In the genomic region with DNA sequence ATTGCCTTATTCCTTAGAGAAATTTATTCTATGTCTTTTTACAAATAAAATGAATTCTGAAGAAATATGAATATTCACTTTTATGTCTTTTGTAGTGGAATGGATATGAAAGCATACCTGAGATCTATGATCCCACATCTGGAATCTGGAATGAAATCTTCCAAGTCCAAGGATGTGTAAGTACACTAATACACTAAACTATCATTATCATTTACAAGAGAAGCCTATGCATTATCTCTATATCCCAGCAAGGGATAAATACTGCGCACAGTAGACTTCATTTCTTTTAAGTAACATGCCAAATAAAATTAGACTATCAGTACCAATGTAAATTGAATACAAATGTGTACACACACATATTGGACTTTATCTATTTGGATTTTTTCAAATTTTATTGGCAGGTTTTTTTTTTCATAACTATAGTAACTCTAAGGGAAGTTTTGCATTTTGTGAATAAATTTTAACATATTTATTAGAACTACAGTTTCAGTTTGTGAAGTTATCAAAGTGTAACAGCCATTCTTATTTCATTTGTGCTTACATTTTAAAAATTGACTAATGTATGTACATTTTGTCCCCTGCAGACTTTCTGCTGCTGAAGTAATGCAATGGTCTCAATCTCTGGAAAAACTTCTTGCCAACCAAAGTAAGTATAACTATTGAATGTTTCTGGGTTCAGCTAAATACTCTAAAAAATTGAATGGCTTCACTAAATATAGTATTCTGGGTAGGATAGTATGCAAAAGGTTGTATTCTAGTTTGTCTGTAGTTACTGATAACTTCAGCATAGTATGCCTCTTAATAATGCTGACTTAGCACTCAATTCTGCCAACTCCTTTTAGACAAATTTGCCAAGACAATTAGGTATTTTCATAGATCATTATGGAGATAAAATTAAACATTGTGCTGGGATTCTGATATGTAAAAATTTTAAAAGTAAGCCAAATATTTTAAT, we compare ENCODE assay signal across 12 cellular contexts. TPM values are rescaled to one million over a fixed set of nuclear protein-coding genes. Genes with fewer than 3 reads are reported as not detected.
DNase-seq lines count a peak whose midpoint lies in the region; TF ChIP-seq lines count a peak whose summit lies in the region.
"Had no signal": no experiment of that assay in that cellular context is flagged by ENCODE, and none has a peak within 500 bp of the region (broad histone marks: within the 10 kb centered on the region; RNA-seq: fewer than 3 reads in every experiment).

No MANE protein-coding gene starts in this region.

- H3K36me3 ChIP-seq in mucosa of stomach (ENCODE audit: control insufficient read depth, insufficient read depth, low read length) = no peaks in the 10 kb centered on the region
- H3K36me3 ChIP-seq: WERI-Rb-1 had no signal

- no peaks in the 10 kb centered on the region for H3K9me3 Mint-ChIP-seq in activated T-helper 2 cell treated with anti-CD3 and anti-CD28 coated beads, Interferon-gamma antibody, Interleukin-2, Interleukin-4, amounts not matched to agents 10 μg/mL and 5 μg/mL and 100 μg/mL, durations not matched to agents 14 hours and 24 hours and 36 hours

- H3K27me3 Mint-ChIP-seq in activated T-helper 2 cell treated with anti-CD3 and anti-CD28 coated beads, Interferon-gamma antibody, Interleukin-2, Interleukin-4, amounts not matched to agents 10 μg/mL and 5 μg/mL and 100 μg/mL, durations not matched to agents 14 hours and 24 hours and 36 hours (ENCODE audit: low read depth) = peaks cover 2% of the 10 kb centered on the region

- H3K27me3 ChIP-seq in mucosa of stomach (ENCODE audit: control insufficient read depth, insufficient read depth, low read length) = no peaks in the 10 kb centered on the region

- H3K4me1 Mint-ChIP-seq in activated T-helper 2 cell treated with anti-CD3 and anti-CD28 coated beads, Interferon-gamma antibody, Interleukin-2, Interleukin-4, amounts not matched to agents 10 μg/mL and 5 μg/mL and 100 μg/mL, durations not matched to agents 14 hours and 24 hours and 36 hours (ENCODE audit: low read depth) = peaks cover 73% of the 10 kb centered on the region

- no peaks in the 10 kb centered on the region for H3K4me1 ChIP-seq in mucosa of stomach (ENCODE audit: control insufficient read depth, insufficient read depth, low read length)
- H3K4me1 ChIP-seq: parathyroid adenoma had no signal

- intact Hi-C loops in activated T-helper 2 cell treated with anti-CD3 and anti-CD28 coated beads, Interferon-gamma antibody, Interleukin-2, Interleukin-4, amounts not matched to agents 10 μg/mL and 5 μg/mL and 100 μg/mL, durations not matched to agents 14 hours and 24 hours and 36 hours (cut with micrococcal nuclease) = no loop called here

- H3K36me3 Mint-ChIP-seq in activated T-helper 2 cell treated with anti-CD3 and anti-CD28 coated beads, Interferon-gamma antibody, Interleukin-2, Interleukin-4, amounts not matched to agents 10 μg/mL and 5 μg/mL and 100 μg/mL, durations not matched to agents 14 hours and 24 hours and 36 hours (ENCODE audit: low read depth) = peaks cover 25% of the 10 kb centered on the region

- H3K9ac ChIP-seq in mucosa of stomach (ENCODE audit: low read length) = peak overlapping the region; percentile 3
- H3K9ac ChIP-seq: parathyroid adenoma had no signal

- H3K27ac Mint-ChIP-seq in activated T-helper 2 cell treated with anti-CD3 and anti-CD28 coated beads, Interferon-gamma antibody, Interleukin-2, Interleukin-4, amounts not matched to agents 10 μg/mL and 5 μg/mL and 100 μg/mL, durations not matched to agents 14 hours and 24 hours and 36 hours = no peak overlapping the region

- DNase-seq in GM12864 (ENCODE audit: low read depth) (no peak), NCI-H524 (lab: John Stamatoyannopoulos, UW) (no peak), NCI-H1417 (lab: John Stamatoyannopoulos, UW) (no peak), foreskin fibroblast (no peak)
- DNase-seq in activated T-helper 2 cell treated with anti-CD3 and anti-CD28 coated beads, Interferon-gamma antibody, Interleukin-2, Interleukin-4, amounts not matched to agents 10 μg/mL and 5 μg/mL and 100 μg/mL, durations not matched to agents 14 hours and 24 hours and 36 hours (ENCODE audit: low spot score) = no peak
- no peak for DNase-seq in activated effector memory CD4-positive, alpha-beta T cell treated with anti-CD3 and anti-CD28 coated beads, Interleukin-2, amount 50 U/mL, for 16 hours
- DNase-seq: NCI-H226, Right ventricle myocardium superior, WERI-Rb-1 had no signal

- TF ChIP-seq CTCF in 22Rv1 (IDR thresholded peaks at IDR 0.05) (no peak), GM12864 (IDR thresholded peaks at IDR 0.05; ENCODE audit: low read depth, low read length, missing control alignments) (no peak), foreskin fibroblast (IDR thresholded peaks at IDR 0.05; ENCODE audit: low read depth, low read length) (no peak)

- H3K27ac ChIP-seq in 22Rv1 = peak overlapping the region; percentile 67
- H3K27ac ChIP-seq: parathyroid adenoma, WERI-Rb-1 had no signal

- H3K4me3 ChIP-seq in GM12864 (ENCODE audit: low read depth, low read length) = peak overlapping the region; percentile 66
- no peak overlapping the region for H3K4me3 ChIP-seq in mucosa of stomach (ENCODE audit: low read length)
- no peak overlapping the region for H3K4me3 ChIP-seq in foreskin fibroblast (ENCODE audit: low read depth in 1 of 2, low read length in 2 of 2)

- H3K4me3 Mint-ChIP-seq in activated T-helper 2 cell treated with anti-CD3 and anti-CD28 coated beads, Interferon-gamma antibody, Interleukin-2, Interleukin-4, amounts not matched to agents 10 μg/mL and 5 μg/mL and 100 μg/mL, durations not matched to agents 14 hours and 24 hours and 36 hours (ENCODE audit: low read depth) = peak overlapping the region; percentile 78

- no peaks in the 10 kb centered on the region for H3K9me3 ChIP-seq in mucosa of stomach (ENCODE audit: control insufficient read depth, low read length)

RNA-seq across cellular contexts. Expression of gene RGS1, which starts 0.9 kb away (rescaled TPM):
- 4.2 and 4.3 TPM in 2 replicates for total RNA-seq in activated T-helper 2 cell treated with anti-CD3 and anti-CD28 coated beads, Interferon-gamma antibody, Interleukin-2, Interleukin-4, amounts not matched to agents 10 μg/mL and 5 μg/mL and 100 μg/mL, durations not matched to agents 14 hours and 24 hours and 36 hours

RNA-seq across cellular contexts. Expression of gene RGS13, which starts 59.5 kb away (rescaled TPM):
- total RNA-seq in activated T-helper 2 cell treated with anti-CD3 and anti-CD28 coated beads, Interferon-gamma antibody, Interleukin-2, Interleukin-4, amounts not matched to agents 10 μg/mL and 5 μg/mL and 100 μg/mL, durations not matched to agents 14 hours and 24 hours and 36 hours = not detected in 2 replicates
